ENCODE assay signal across 12 cellular contexts in genomic region chr3:64049136-64049535, GRCh38.
A peak's percentile ranks its signal among the peaks of the same experiment; 100 is the strongest.
DNase-seq lines count a peak whose midpoint lies in the region; ATAC-seq, FAIRE-seq and TF ChIP-seq lines count a peak whose summit lies in the region.
"Had no signal": no experiment of that assay in that cellular context is flagged by ENCODE, and none has a peak within 500 bp of the region (broad histone marks: within the 10 kb centered on the region; RNA-seq: fewer than 3 reads in every experiment).

No MANE protein-coding gene starts in this region.

- no peaks in the 10 kb centered on the region for H3K9me3 ChIP-seq in BLaER1 treated with 17β-estradiol and CSF1 and Interleukin-3, amounts not matched to agents 10 nM and 100 nM (replicated peaks in 1 of 11)
- H3K9me3 ChIP-seq: esophagus muscularis mucosa, Peyer's patch had no signal

- no peak for TF ChIP-seq CTCF in astrocyte of the spinal cord (IDR thresholded peaks at IDR 0.05; ENCODE audit: low read depth, low read length)

- FAIRE-seq in H54 (lab: Jason Lieb, UNC) = peak; percentile 33

- H3K27me3 ChIP-seq in BLaER1 treated with 17β-estradiol and CSF1 and Interleukin-3, amounts not matched to agents 10 nM and 100 nM = peaks cover 0 to 4% (median 0%) of the 10 kb centered on the region in 11 experiments; a peak in 2 of 22 replicates
- H3K27me3 ChIP-seq: esophagus muscularis mucosa, Peyer's patch had no signal

- TF ChIP-seq POLR2A in H54 (IDR thresholded peaks at IDR 0.05; ENCODE audit: low read depth, low read length) = no peak

- no peaks in the 10 kb centered on the region for H4K20me1 ChIP-seq in BLaER1 treated with 17β-estradiol and CSF1 and Interleukin-3, amounts not matched to agents 10 nM and 100 nM

- peak overlapping the region in 10 of 11 experiments; percentile 15 to 91 (median 62); a peak in 17 of 22 replicates for H3K27ac ChIP-seq in BLaER1 treated with 17β-estradiol and CSF1 and Interleukin-3, amounts not matched to agents 10 nM and 100 nM
- H3K27ac ChIP-seq: esophagus muscularis mucosa, Peyer's patch had no signal

- no peak overlapping the region for H3K4me3 ChIP-seq in BLaER1 treated with 17β-estradiol and CSF1 and Interleukin-3, amounts not matched to agents 10 nM and 100 nM
- H3K4me3 ChIP-seq in astrocyte of the spinal cord (ENCODE audit: low read depth, low read length) = no peak overlapping the region
- H3K4me3 ChIP-seq: esophagus muscularis mucosa, Peyer's patch had no signal

- ATAC-seq in HG02852 (IDR thresholded peaks at IDR 0.05; ENCODE audit: unreplicated experiment) = no peak

- H3K36me3 ChIP-seq in BLaER1 treated with 17β-estradiol and CSF1 and Interleukin-3, amounts not matched to agents 10 nM and 100 nM = no peaks in the 10 kb centered on the region
- H3K36me3 ChIP-seq: esophagus muscularis mucosa, Peyer's patch had no signal

- in situ Hi-C loops in astrocyte of the spinal cord (cut with HindIII; ENCODE audit: low sequenced_read_pairs) = loop anchor here (25.0 kb wide), 1 partner anchor 413 kb away; no protein-coding TSS in a partner anchor

- peak overlapping the region in 4 of 11 experiments; percentile 0 to 59 (median 50); a peak in 6 of 22 replicates for H3K9ac ChIP-seq in BLaER1 treated with 17β-estradiol and CSF1 and Interleukin-3, amounts not matched to agents 10 nM and 100 nM

- peak overlapping the region in 7 of 11 experiments; percentile 9 to 84 (median 68); a peak in 13 of 22 replicates for H3K4me2 ChIP-seq in BLaER1 treated with 17β-estradiol and CSF1 and Interleukin-3, amounts not matched to agents 10 nM and 100 nM

- peaks cover 0 to 54% (median 13%) of the 10 kb centered on the region in 10 experiments; a peak in 11 of 20 replicates for H3K4me1 ChIP-seq in BLaER1 treated with 17β-estradiol and CSF1 and Interleukin-3, amounts not matched to agents 10 nM and 100 nM
- H3K4me1 ChIP-seq: Peyer's patch had no signal

- no peak for DNase-seq in H54 (ENCODE audit: insufficient read length, low spot score)
- peak; percentile 67 for DNase-seq in astrocyte of the spinal cord (ENCODE audit: low read depth, low spot score)
- DNase-seq in kidney glomerular epithelial cell (lab: John Stamatoyannopoulos, UW) = peak; percentile 67
- DNase-seq in HuH-7.5 (ENCODE audit: low spot score) = no peak
- DNase-seq in NCI-H2196 treated with DMSO at 0.1 percent for 48 hours (lab: John Stamatoyannopoulos, UW; ENCODE audit: unreplicated experiment) = no peak
- DNase-seq: central memory CD4-positive, alpha-beta T cell; NCI-H510A; Peyer's patch; substantia nigra had no signal

Comparison
In these comparisons a context has a peak if more than half of its experiments do, and no peak if none do; other contexts are left out.
1. DNase-seq: peak in astrocyte of the spinal cord (single experiment) and kidney glomerular epithelial cell (single experiment); none in H54 (single experiment), HuH-7.5 (single experiment) and NCI-H2196 treated with DMSO at 0.1 percent for 48 hours (single experiment).